Comparison of ENCODE assay signal across 8 cellular contexts in genomic region chr21:45478115-45478801, GRCh38.
DNase-seq lines count a peak whose midpoint lies in the region; ATAC-seq and TF ChIP-seq lines count a peak whose summit lies in the region.

No MANE protein-coding gene starts in this region.

- H3K4me3 Mint-ChIP-seq in effector memory CD8-positive, alpha-beta T cell, result peak overlapping the region; percentile 83 to 87
- peak overlapping the region; percentile 28 for H3K4me3 Mint-ChIP-seq in mesothelial cell of epicardium

- H3K27ac Mint-ChIP-seq in effector memory CD8-positive, alpha-beta T cell, result peak overlapping the region; percentile 93
- H3K27ac Mint-ChIP-seq in mesothelial cell of epicardium, result peak overlapping the region; percentile 75

- peaks cover 17 to 19% of the 10 kb centered on the region in 2 donors for H3K4me1 Mint-ChIP-seq in effector memory CD8-positive, alpha-beta T cell (ENCODE audit: low read depth in 2 of 2)
- peaks cover 6% of the 10 kb centered on the region for H3K4me1 Mint-ChIP-seq in mesothelial cell of epicardium

- H3K27me3 Mint-ChIP-seq in effector memory CD8-positive, alpha-beta T cell, result peaks cover 0 to 12% of the 10 kb centered on the region in 2 donors
- no peaks in the 10 kb centered on the region for H3K27me3 Mint-ChIP-seq in mesothelial cell of epicardium (ENCODE audit: low read depth)

- no peaks in the 10 kb centered on the region for H3K9me3 Mint-ChIP-seq in effector memory CD8-positive, alpha-beta T cell
- no peaks in the 10 kb centered on the region for H3K9me3 Mint-ChIP-seq in mesothelial cell of epicardium

- ATAC-seq in effector memory CD8-positive, alpha-beta T cell (replicated peaks), result peak; percentile 90
- ATAC-seq in HG03175 (IDR thresholded peaks at IDR 0.05; ENCODE audit: unreplicated experiment), result no peak

- peaks cover 3% of the 10 kb centered on the region for H3K36me3 Mint-ChIP-seq in effector memory CD8-positive, alpha-beta T cell (ENCODE audit: insufficient read depth)
- peaks cover 15% of the 10 kb centered on the region for H3K36me3 Mint-ChIP-seq in mesothelial cell of epicardium

- peak; percentile 75 for TF ChIP-seq CTCF in mesothelial cell of epicardium (IDR thresholded peaks at IDR 0.05; ENCODE audit: unreplicated experiment)

- peak; percentile 26 for DNase-seq in DMS153 treated with DMSO at 0.1 percent for 48 hours (lab: John Stamatoyannopoulos, UW; ENCODE audit: unreplicated experiment)
- DNase-seq in DMS153 (lab: John Stamatoyannopoulos, UW), result no peak
- DNase-seq in NCI-H69 (lab: John Stamatoyannopoulos, UW), result peak; percentile 84
- peak; percentile 92 for DNase-seq in activated CD8-positive, alpha-beta memory T cell treated with anti-CD3 and anti-CD28 coated beads for 24 hours
- DNase-seq in effector memory CD8-positive, alpha-beta T cell, result peak; percentile 72 to 80 (median 76)
- DNase-seq in mesothelial cell of epicardium (ENCODE audit: low spot score in 2 of 2, unreplicated experiment in 2 of 2), result peak in 1 of 2 experiments; percentile 69
- DNase-seq in stimulated activated CD8-positive, alpha-beta memory T cell treated with anti-CD3 and anti-CD28 coated beads, Interleukin-15, amount 100 ng/mL, for 4 hours (ENCODE audit: low read depth in 2 of 2), result peak; percentile 48 to 69
